ENCODE assay signal across 2 cellular contexts in the genomic region with DNA sequence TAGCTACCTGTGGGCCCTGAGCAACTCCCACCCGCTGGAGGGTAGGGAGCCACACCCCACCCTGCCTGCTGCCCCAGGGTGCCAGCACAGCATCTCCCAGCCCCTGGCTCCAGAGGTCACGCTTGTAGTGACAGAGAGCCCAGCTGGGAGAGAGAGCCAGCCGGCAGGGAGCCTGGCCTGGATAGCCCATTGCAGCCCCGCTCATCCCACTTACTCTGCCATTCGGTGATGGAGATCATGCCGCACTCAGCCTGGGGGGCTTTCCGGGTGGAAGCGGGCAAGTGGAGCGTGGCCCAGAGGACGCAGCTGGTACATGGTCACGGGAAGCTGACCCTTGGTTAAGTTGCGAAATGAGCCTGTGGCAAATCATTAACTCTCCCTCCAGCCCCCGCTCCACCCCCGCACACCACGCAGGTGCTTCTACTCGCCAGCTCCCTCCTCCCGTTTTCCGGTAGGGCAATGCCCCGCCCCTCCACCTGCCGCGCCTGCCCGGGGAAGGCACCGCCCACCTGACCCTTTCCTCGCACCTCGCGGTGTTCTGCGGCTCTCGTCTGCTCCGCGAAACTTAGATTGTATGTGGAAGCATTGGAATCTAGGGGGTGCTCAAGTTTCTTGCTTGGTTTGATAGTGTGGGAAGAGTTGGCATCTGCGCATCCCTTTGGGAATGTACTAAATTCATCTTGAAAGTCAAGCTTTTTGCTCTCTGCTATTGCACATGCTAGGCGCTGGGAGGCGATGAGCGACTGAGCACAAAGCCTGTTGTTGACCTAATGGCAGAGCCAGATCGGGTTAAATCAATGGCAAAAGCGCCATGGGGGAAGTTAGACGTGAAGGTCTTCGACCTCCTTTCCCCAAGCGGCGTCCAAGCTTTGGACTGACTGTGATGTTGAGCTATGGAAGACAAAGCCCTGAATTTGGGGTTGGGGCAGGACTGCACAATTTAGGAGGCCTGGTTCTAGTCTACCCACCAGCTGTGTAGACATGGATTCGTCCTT.
TF ChIP-seq lines count a peak whose summit lies in the region.

A gene with protein sequence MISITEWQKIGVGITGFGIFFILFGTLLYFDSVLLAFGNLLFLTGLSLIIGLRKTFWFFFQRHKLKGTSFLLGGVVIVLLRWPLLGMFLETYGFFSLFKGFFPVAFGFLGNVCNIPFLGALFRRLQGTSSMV (minus strand): TSS at position 321 of the 995 bp plus-strand sequence. CDS start 82 bp downstream, at position 239.

TF ChIP-seq in SK-N-SH treated with all-trans-retinoic acid at 6 μM for 48 hours, 23 proteins besides CTCF, POLR2A, EP300 and RAD21 (continued from another document):
- TF ChIP-seq, protein P1, sequence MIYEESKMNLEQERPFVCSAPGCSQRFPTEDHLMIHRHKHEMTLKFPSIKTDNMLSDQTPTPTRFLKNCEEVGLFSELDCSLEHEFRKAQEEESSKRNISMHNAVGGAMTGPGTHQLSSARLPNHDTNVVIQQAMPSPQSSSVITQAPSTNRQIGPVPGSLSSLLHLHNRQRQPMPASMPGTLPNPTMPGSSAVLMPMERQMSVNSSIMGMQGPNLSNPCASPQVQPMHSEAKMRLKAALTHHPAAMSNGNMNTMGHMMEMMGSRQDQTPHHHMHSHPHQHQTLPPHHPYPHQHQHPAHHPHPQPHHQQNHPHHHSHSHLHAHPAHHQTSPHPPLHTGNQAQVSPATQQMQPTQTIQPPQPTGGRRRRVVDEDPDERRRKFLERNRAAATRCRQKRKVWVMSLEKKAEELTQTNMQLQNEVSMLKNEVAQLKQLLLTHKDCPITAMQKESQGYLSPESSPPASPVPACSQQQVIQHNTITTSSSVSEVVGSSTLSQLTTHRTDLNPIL (CRISPR knock-in tag; IDR thresholded peaks at IDR 0.05; ENCODE audit: low read depth), result no peak
- TF ChIP-seq, protein P2, sequence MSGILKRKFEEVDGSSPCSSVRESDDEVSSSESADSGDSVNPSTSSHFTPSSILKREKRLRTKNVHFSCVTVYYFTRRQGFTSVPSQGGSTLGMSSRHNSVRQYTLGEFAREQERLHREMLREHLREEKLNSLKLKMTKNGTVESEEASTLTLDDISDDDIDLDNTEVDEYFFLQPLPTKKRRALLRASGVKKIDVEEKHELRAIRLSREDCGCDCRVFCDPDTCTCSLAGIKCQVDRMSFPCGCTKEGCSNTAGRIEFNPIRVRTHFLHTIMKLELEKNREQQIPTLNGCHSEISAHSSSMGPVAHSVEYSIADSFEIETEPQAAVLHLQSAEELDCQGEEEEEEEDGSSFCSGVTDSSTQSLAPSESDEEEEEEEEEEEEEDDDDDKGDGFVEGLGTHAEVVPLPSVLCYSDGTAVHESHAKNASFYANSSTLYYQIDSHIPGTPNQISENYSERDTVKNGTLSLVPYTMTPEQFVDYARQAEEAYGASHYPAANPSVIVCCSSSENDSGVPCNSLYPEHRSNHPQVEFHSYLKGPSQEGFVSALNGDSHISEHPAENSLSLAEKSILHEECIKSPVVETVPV (CRISPR knock-in tag; IDR thresholded peaks at IDR 0.05), result no peak
- TF ChIP-seq ZC3H10 (CRISPR knock-in tag; IDR thresholded peaks at IDR 0.05) (no peak), CSDC2 (CRISPR knock-in tag; IDR thresholded peaks at IDR 0.05) (no peak), TCF4 (CRISPR knock-in tag; IDR thresholded peaks at IDR 0.05; ENCODE audit: borderline replicate concordance) (no peak), ARNTL (CRISPR knock-in tag; IDR thresholded peaks at IDR 0.05; ENCODE audit: borderline replicate concordance, low read depth) (no peak), BACH2 (CRISPR knock-in tag; IDR thresholded peaks at IDR 0.05; ENCODE audit: borderline replicate concordance) (no peak)
- TF ChIP-seq, protein P3, sequence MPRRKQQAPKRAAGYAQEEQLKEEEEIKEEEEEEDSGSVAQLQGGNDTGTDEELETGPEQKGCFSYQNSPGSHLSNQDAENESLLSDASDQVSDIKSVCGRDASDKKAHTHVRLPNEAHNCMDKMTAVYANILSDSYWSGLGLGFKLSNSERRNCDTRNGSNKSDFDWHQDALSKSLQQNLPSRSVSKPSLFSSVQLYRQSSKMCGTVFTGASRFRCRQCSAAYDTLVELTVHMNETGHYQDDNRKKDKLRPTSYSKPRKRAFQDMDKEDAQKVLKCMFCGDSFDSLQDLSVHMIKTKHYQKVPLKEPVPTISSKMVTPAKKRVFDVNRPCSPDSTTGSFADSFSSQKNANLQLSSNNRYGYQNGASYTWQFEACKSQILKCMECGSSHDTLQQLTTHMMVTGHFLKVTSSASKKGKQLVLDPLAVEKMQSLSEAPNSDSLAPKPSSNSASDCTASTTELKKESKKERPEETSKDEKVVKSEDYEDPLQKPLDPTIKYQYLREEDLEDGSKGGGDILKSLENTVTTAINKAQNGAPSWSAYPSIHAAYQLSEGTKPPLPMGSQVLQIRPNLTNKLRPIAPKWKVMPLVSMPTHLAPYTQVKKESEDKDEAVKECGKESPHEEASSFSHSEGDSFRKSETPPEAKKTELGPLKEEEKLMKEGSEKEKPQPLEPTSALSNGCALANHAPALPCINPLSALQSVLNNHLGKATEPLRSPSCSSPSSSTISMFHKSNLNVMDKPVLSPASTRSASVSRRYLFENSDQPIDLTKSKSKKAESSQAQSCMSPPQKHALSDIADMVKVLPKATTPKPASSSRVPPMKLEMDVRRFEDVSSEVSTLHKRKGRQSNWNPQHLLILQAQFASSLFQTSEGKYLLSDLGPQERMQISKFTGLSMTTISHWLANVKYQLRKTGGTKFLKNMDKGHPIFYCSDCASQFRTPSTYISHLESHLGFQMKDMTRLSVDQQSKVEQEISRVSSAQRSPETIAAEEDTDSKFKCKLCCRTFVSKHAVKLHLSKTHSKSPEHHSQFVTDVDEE (CRISPR knock-in tag; IDR thresholded peaks at IDR 0.05), result no peak
- TF ChIP-seq, protein P4, sequence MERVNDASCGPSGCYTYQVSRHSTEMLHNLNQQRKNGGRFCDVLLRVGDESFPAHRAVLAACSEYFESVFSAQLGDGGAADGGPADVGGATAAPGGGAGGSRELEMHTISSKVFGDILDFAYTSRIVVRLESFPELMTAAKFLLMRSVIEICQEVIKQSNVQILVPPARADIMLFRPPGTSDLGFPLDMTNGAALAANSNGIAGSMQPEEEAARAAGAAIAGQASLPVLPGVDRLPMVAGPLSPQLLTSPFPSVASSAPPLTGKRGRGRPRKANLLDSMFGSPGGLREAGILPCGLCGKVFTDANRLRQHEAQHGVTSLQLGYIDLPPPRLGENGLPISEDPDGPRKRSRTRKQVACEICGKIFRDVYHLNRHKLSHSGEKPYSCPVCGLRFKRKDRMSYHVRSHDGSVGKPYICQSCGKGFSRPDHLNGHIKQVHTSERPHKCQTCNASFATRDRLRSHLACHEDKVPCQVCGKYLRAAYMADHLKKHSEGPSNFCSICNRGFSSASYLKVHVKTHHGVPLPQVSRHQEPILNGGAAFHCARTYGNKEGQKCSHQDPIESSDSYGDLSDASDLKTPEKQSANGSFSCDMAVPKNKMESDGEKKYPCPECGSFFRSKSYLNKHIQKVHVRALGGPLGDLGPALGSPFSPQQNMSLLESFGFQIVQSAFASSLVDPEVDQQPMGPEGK (CRISPR knock-in tag; IDR thresholded peaks at IDR 0.05; ENCODE audit: borderline replicate concordance), result no peak

TF ChIP-seq in GM12878, 131 proteins besides CTCF, POLR2A, EP300 and RAD21 (continued from another document):
- TF ChIP-seq, protein P5, sequence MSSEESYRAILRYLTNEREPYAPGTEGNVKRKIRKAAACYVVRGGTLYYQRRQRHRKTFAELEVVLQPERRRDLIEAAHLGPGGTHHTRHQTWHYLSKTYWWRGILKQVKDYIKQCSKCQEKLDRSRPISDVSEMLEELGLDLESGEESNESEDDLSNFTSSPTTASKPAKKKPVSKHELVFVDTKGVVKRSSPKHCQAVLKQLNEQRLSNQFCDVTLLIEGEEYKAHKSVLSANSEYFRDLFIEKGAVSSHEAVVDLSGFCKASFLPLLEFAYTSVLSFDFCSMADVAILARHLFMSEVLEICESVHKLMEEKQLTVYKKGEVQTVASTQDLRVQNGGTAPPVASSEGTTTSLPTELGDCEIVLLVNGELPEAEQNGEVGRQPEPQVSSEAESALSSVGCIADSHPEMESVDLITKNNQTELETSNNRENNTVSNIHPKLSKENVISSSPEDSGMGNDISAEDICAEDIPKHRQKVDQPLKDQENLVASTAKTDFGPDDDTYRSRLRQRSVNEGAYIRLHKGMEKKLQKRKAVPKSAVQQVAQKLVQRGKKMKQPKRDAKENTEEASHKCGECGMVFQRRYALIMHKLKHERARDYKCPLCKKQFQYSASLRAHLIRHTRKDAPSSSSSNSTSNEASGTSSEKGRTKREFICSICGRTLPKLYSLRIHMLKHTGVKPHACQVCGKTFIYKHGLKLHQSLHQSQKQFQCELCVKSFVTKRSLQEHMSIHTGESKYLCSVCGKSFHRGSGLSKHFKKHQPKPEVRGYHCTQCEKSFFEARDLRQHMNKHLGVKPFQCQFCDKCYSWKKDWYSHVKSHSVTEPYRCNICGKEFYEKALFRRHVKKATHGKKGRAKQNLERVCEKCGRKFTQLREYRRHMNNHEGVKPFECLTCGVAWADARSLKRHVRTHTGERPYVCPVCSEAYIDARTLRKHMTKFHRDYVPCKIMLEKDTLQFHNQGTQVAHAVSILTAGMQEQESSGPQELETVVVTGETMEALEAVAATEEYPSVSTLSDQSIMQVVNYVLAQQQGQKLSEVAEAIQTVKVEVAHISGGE (CRISPR knock-in tag; IDR thresholded peaks at IDR 0.05), result no peak
- TF ChIP-seq NR2F1 (conservative IDR thresholded peaks at IDR 0.05) (peak; percentile 82), IKZF2 (IDR thresholded peaks at IDR 0.05) (peak; percentile 31 to 40; a peak in 2 of 4 replicates), MTA2 (IDR thresholded peaks at IDR 0.05; ENCODE audit: low read depth) (peak; percentile 62), POLR2AphosphoS2 (IDR thresholded peaks at IDR 0.05; ENCODE audit: low read depth, low read length) (no peak), CBX5 (IDR thresholded peaks at IDR 0.05; ENCODE audit: low read depth) (no peak), LARP7 (IDR thresholded peaks at IDR 0.05) (no peak), GATAD2B (conservative IDR thresholded peaks at IDR 0.05; ENCODE audit: low read depth) (0 out of 2 replicates have a peak, but pooled peaks have one; percentile 5), GABPA (IDR thresholded peaks at IDR 0.05; ENCODE audit: low read depth) (no peak), POLR2AphosphoS5 (IDR thresholded peaks at IDR 0.05; ENCODE audit: low read length) (no peak), PAX5 (IDR thresholded peaks at IDR 0.05; ENCODE audit: borderline replicate concordance, low read depth, low read length) (peak; percentile 76), NR2C2 (IDR thresholded peaks at IDR 0.05; ENCODE audit: borderline replicate concordance, control insufficient read depth, insufficient read length, low read depth) (no peak), CEBPB (IDR thresholded peaks at IDR 0.05; ENCODE audit: borderline replicate concordance in 1 of 2, low read depth in 2 of 2, low read length in 2 of 2) (0 out of 4 replicates have a peak, but pooled peaks of 1 of the 2 experiments have one; percentile 15), TCF12 (IDR thresholded peaks at IDR 0.05; ENCODE audit: low read depth, low read length) (peak; percentile 81)
- TF ChIP-seq, protein P6, sequence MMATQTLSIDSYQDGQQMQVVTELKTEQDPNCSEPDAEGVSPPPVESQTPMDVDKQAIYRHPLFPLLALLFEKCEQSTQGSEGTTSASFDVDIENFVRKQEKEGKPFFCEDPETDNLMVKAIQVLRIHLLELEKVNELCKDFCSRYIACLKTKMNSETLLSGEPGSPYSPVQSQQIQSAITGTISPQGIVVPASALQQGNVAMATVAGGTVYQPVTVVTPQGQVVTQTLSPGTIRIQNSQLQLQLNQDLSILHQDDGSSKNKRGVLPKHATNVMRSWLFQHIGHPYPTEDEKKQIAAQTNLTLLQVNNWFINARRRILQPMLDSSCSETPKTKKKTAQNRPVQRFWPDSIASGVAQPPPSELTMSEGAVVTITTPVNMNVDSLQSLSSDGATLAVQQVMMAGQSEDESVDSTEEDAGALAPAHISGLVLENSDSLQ (IDR thresholded peaks at IDR 0.05), result no peak
- TF ChIP-seq, protein P7, sequence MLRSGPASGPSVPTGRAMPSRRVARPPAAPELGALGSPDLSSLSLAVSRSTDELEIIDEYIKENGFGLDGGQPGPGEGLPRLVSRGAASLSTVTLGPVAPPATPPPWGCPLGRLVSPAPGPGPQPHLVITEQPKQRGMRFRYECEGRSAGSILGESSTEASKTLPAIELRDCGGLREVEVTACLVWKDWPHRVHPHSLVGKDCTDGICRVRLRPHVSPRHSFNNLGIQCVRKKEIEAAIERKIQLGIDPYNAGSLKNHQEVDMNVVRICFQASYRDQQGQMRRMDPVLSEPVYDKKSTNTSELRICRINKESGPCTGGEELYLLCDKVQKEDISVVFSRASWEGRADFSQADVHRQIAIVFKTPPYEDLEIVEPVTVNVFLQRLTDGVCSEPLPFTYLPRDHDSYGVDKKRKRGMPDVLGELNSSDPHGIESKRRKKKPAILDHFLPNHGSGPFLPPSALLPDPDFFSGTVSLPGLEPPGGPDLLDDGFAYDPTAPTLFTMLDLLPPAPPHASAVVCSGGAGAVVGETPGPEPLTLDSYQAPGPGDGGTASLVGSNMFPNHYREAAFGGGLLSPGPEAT (IDR thresholded peaks at IDR 0.05; ENCODE audit: low read depth), result peak; percentile 50
TF ChIP-seq in GM12878: peak in this region for 14.
